In the genomic region with DNA sequence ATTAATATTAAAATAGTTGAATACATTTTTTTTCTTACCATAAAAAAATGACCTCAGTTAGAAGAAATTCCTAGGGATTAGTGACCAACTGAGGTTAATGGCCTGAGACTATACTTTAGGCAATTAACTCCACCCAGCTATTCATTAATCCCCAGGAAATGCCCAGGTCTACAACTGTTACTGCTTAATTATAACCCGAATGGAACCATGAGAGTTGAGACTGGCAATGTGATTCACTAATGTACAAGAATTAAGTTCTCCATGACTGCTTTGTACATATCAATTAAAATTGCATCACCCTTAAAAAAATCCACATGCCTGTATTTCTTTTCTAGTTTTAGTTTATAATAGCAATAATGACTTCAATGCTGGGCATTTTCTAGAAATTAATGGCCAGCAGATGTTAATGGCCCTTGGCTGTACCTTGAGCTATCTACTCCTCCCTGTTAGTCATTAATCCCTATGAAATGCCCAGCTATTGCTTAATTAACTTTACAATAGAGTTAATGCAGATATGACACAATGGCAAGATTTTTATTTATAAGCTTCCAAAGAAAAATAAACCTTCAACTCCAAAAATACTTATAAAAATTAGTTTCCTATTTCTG, we compare ENCODE assay signal across 27 cellular contexts. TPM values are rescaled to one million over a fixed set of nuclear protein-coding genes. Genes with fewer than 3 reads are reported as not detected.
DNase-seq lines count a peak whose midpoint lies in the region; ATAC-seq lines count a peak whose summit lies in the region.
"Had no signal": no experiment of that assay in that cellular context is flagged by ENCODE, and none has a peak within 500 bp of the region (broad histone marks: within the 10 kb centered on the region; RNA-seq: fewer than 3 reads in every experiment).

No MANE protein-coding gene starts in this region.

- H3F3A ChIP-seq in GM23248 (ENCODE audit: insufficient read depth) = no peaks in the 10 kb centered on the region; the same call in 1 of the 2 replicates

- WGBS in GM23248 (ENCODE audit: low coverage in 1 of 2, low lambda C conversion rate in 2 of 2, missing lambda C conversion rate in 2 of 2), 2 experiments = 8 to 9% methylated on average over 1 of the region's 1 CpG

- H3K4me2 ChIP-seq in GM23248 (ENCODE audit: unreplicated experiment) = peak overlapping the region; percentile 3

- H2AFZ ChIP-seq in GM23248 = peak overlapping the region; percentile 36

- H3K27ac ChIP-seq in GM23248 (peak overlapping the region; percentile 13; the same call in 1 of the 2 replicates), epithelial cell of prostate (peak overlapping the region; percentile 46)
- H3K27ac ChIP-seq: ascending aorta, heart right ventricle, left ventricle myocardium inferior, right atrium auricular region, testis had no signal

- no peaks in the 10 kb centered on the region for H3K9me3 ChIP-seq in GM23248 (ENCODE audit: low read depth)
- H3K9me3 ChIP-seq: ascending aorta, heart right ventricle, left ventricle myocardium inferior, right atrium auricular region, testis had no signal

- no peaks in the 10 kb centered on the region for H3K36me3 ChIP-seq in GM23248 (ENCODE audit: low read depth)
- H3K36me3 ChIP-seq: ascending aorta, heart right ventricle, left ventricle myocardium inferior, right atrium auricular region had no signal

- H3K4me3 ChIP-seq in GM23248 = no peak overlapping the region
- H3K4me3 ChIP-seq: ascending aorta, heart right ventricle, left ventricle myocardium inferior, right atrium auricular region, testis had no signal

- peak; percentile 35 for DNase-seq in GM23248
- peak; percentile 24 to 54 for DNase-seq in NCI-H524 (lab: John Stamatoyannopoulos, UW)
- DNase-seq in epithelial cell of prostate (ENCODE audit: low read depth, low spot score) = no peak
- DNase-seq in renal cortical epithelial cell (ENCODE audit: low read depth) = peak; percentile 98
- no peak for DNase-seq in activated CD4-positive, CD25-positive, alpha-beta regulatory T cell treated with anti-CD3 and anti-CD28 coated beads, Interleukin-2, amount 50 U/mL, for 72 hours
- DNase-seq in stimulated activated CD4-positive, alpha-beta T cell treated with anti-CD3 and anti-CD28 coated beads, Interleukin-1b, Interleukin-23, amount 100 ng/mL, for 48 hours = no peak
- DNase-seq: activated CD4-positive, alpha-beta T cell treated with anti-CD3 and anti-CD28 coated beads, Interleukin-2, amount 50 U/mL, for 48 hours; activated CD4-positive, CD25-positive, alpha-beta regulatory T cell; activated CD8-positive, alpha-beta memory T cell treated with anti-CD3 and anti-CD28 coated beads, Interleukin-2, amount 50 U/mL, for 48 hours; dermis blood vessel endothelial cell; heart right ventricle; HFFc6; left ventricle myocardium inferior; naive B cell; NCI-H1105 treated with DMSO at 0.1 percent for 48 hours; NCI-H526 treated with DMSO at 0.1 percent for 48 hours; stimulated activated CD4-positive, alpha-beta T cell treated with anti-CD3 and anti-CD28 coated beads, Interleukin-12 subunit alpha, Interleukin-12 subunit beta, amount 100 ng/mL, for 4 hours; stimulated activated CD4-positive, alpha-beta T cell treated with anti-CD3 and anti-CD28 coated beads, Interleukin-4, amount 100 ng/mL, for 4 hours; stimulated activated naive CD4-positive, alpha-beta T cell; T1000; testis had no signal

- H3K79me2 ChIP-seq in GM23248 (ENCODE audit: insufficient read depth) = no peaks in the 10 kb centered on the region

- no peak for ATAC-seq in GM18502 (IDR thresholded peaks at IDR 0.05; ENCODE audit: poor library complexity, unreplicated experiment)
- ATAC-seq: activated T-helper 17 cell treated with anti-CD3 and anti-CD28 coated beads, Interleukin-2, amount 50 U/mL, for 72 hours; heart right ventricle had no signal

- no peaks in the 10 kb centered on the region for H3K27me3 ChIP-seq in GM23248 (replicated peaks; ENCODE audit: insufficient read depth)
- H3K27me3 ChIP-seq: ascending aorta, heart right ventricle, right atrium auricular region, testis had no signal

- no peak overlapping the region for H3K9ac ChIP-seq in GM23248

- H3K4me1 ChIP-seq in GM23248 (ENCODE audit: insufficient read depth) = peaks cover 13% of the 10 kb centered on the region; the same call in 1 of the 2 replicates
- H3K4me1 ChIP-seq: ascending aorta, heart right ventricle, right atrium auricular region, testis had no signal

- no peaks in the 10 kb centered on the region for H3K9me2 ChIP-seq in GM23248 (ENCODE audit: insufficient read depth)

- H4K20me1 ChIP-seq in GM23248 (ENCODE audit: insufficient read depth) = no peaks in the 10 kb centered on the region

- in situ Hi-C loops in GM23248 (cut with MboI) = no loop called here

RNA-seq across cellular contexts. Expression of a gene that starts 44.1 kb away (rescaled TPM):
- not detected in 2 replicates for total RNA-seq in GM23248 (2014; rRNA removed; shearing (Covaris generic))
- not detected in 2 replicates for polyA plus RNA-seq in GM23248 (2016; fragmentation: Nextera tagmentation; extraction: Ambion mirVana)
- total RNA-seq in renal cortical epithelial cell = 1.9 and 40.7 TPM in 2 replicates
- total RNA-seq: activated T-helper 17 cell treated with anti-CD3 and anti-CD28 coated beads, Interleukin-2, amount 50 U/mL, for 72 hours; G401; HFFc6; M059J had no signal

Comparison
In these comparisons a context has a peak if more than half of its experiments do, and no peak if none do; other contexts are left out.
1. DNase-seq: peak in GM23248 (single experiment), NCI-H524 (2 of 2) and renal cortical epithelial cell (single experiment); none in epithelial cell of prostate (single experiment), activated CD4-positive, CD25-positive, alpha-beta regulatory T cell treated with anti-CD3 and anti-CD28 coated beads, Interleukin-2, amount 50 U/mL, for 72 hours (single experiment) and stimulated activated CD4-positive, alpha-beta T cell treated with anti-CD3 and anti-CD28 coated beads, Interleukin-1b, Interleukin-23, amount 100 ng/mL, for 48 hours (single experiment).